Comparison of ENCODE assay signal across 1 cellular context in the genomic region with DNA sequence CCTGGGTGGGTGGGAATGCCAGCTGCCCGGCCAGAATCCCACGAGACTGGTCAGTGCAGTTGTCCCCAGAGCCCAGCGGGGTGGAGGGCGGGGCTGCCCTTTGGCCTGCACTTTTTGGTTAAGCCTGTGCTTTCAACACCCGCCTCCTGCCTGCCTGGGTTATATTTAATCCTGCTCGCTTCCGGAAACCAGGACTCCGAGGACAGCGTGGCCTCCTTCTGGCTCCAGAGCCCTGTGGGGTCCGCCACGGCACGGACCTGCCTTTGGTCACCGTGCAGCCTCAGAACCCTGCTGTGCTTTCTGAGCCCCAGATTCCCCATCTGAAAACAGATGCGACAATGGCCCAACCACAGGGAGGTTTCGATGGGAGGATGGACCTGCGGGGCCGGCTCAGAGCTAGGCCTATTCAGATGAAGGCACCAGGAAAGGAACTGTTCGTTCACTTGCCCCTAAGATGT.
A peak's percentile ranks its signal among the peaks of the same experiment; 100 is the strongest.
TF ChIP-seq lines count a peak whose summit lies in the region.

No MANE protein-coding gene starts in this region.

TF ChIP-seq in HepG2, 621 proteins besides CTCF, POLR2A, EP300 and RAD21 (continued from another document and continues in another):
- TF ChIP-seq, protein P1, sequence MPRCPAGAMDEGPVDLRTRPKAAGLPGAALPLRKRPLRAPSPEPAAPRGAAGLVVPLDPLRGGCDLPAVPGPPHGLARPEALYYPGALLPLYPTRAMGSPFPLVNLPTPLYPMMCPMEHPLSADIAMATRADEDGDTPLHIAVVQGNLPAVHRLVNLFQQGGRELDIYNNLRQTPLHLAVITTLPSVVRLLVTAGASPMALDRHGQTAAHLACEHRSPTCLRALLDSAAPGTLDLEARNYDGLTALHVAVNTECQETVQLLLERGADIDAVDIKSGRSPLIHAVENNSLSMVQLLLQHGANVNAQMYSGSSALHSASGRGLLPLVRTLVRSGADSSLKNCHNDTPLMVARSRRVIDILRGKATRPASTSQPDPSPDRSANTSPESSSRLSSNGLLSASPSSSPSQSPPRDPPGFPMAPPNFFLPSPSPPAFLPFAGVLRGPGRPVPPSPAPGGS (CRISPR knock-in tag; IDR thresholded peaks at IDR 0.05) = no peak
- TF ChIP-seq NFYC (CRISPR knock-in tag; IDR thresholded peaks at IDR 0.05) (0 out of 2 replicates have a peak, but pooled peaks have one; percentile 42), KAT7 (CRISPR knock-in tag; IDR thresholded peaks at IDR 0.05; ENCODE audit: borderline replicate concordance) (no peak), HIVEP1 (CRISPR knock-in tag; IDR thresholded peaks at IDR 0.05) (peak; percentile 77; the same call in 1 of the 2 replicates), ZNF556 (CRISPR knock-in tag; IDR thresholded peaks at IDR 0.05; ENCODE audit: borderline replicate concordance) (peak; percentile 70; the same call in 1 of the 2 replicates), PHF20 (CRISPR knock-in tag; IDR thresholded peaks at IDR 0.05) (peak; percentile 68), SIX4 (CRISPR knock-in tag; IDR thresholded peaks at IDR 0.05) (peak; percentile 59), ZNF382 (CRISPR knock-in tag; IDR thresholded peaks at IDR 0.05; ENCODE audit: borderline replicate concordance) (no peak), TBX3 (IDR thresholded peaks at IDR 0.05; ENCODE audit: borderline replicate concordance) (no peak), FOXK1 (CRISPR knock-in tag; IDR thresholded peaks at IDR 0.05; ENCODE audit: borderline replicate concordance, low read depth) (peak; percentile 33; the same call in 1 of the 2 replicates), KDM4B (CRISPR knock-in tag; IDR thresholded peaks at IDR 0.05) (no peak), ZKSCAN8 (CRISPR knock-in tag; IDR thresholded peaks at IDR 0.05; ENCODE audit: borderline replicate concordance) (no peak), SMARCC2 (IDR thresholded peaks at IDR 0.05) (no peak), SRSF9 (IDR thresholded peaks at IDR 0.05; ENCODE audit: borderline replicate concordance, insufficient read depth, low read depth, low read length, poor library complexity, severe bottlenecking) (no peak), PCBP1 (IDR thresholded peaks at IDR 0.05; ENCODE audit: borderline replicate concordance, low read depth, low read length) (no peak), POGZ (CRISPR knock-in tag; IDR thresholded peaks at IDR 0.05) (peak; percentile 79), SMAD9 (CRISPR knock-in tag; IDR thresholded peaks at IDR 0.05) (no peak), TGIF2 (CRISPR knock-in tag; IDR thresholded peaks at IDR 0.05) (no peak), ZNF839 (CRISPR knock-in tag; IDR thresholded peaks at IDR 0.05; ENCODE audit: borderline replicate concordance) (no peak; the same call in 1 of the 2 replicates), CREB1 (IDR thresholded peaks at IDR 0.05) (no peak), CREB1 (CRISPR knock-in tag; IDR thresholded peaks at IDR 0.05) (no peak), HNRNPK (IDR thresholded peaks at IDR 0.05; ENCODE audit: low read depth, low read length, poor library complexity, severe bottlenecking) (no peak), ZNF30 (CRISPR knock-in tag; IDR thresholded peaks at IDR 0.05) (no peak), RARA (CRISPR knock-in tag; IDR thresholded peaks at IDR 0.05) (peak; percentile 85), PHF5A (CRISPR knock-in tag; IDR thresholded peaks at IDR 0.05; ENCODE audit: low read depth, unreplicated experiment) (no peak), SATB2 (CRISPR knock-in tag; IDR thresholded peaks at IDR 0.05) (peak; percentile 71; the same call in 1 of the 2 replicates), ZNF782 (CRISPR knock-in tag; IDR thresholded peaks at IDR 0.05; ENCODE audit: borderline replicate concordance) (no peak), ZMYM4 (CRISPR knock-in tag; IDR thresholded peaks at IDR 0.05) (peak; percentile 70), MAZ (IDR thresholded peaks at IDR 0.05; ENCODE audit: borderline replicate concordance, low read depth, low read length) (no peak), MAZ (CRISPR knock-in tag; IDR thresholded peaks at IDR 0.05; ENCODE audit: low read depth) (peak; percentile 85), SMAD3 (CRISPR knock-in tag; IDR thresholded peaks at IDR 0.05) (no peak), BRD4 (CRISPR knock-in tag; IDR thresholded peaks at IDR 0.05) (peak; percentile 87), ZNF564 (CRISPR knock-in tag; IDR thresholded peaks at IDR 0.05) (0 out of 2 replicates have a peak, but pooled peaks have one; percentile 30), REPIN1 (CRISPR knock-in tag; IDR thresholded peaks at IDR 0.05; ENCODE audit: borderline replicate concordance, low read depth) (peak; percentile 35; the same call in 1 of the 2 replicates), XRCC5 (optimal IDR thresholded peaks at IDR 0.05; ENCODE audit: low read length) (peak; percentile 16), RXRB (CRISPR knock-in tag; IDR thresholded peaks at IDR 0.05; ENCODE audit: borderline replicate concordance) (peak; percentile 95), MYC (CRISPR knock-in tag; IDR thresholded peaks at IDR 0.05; ENCODE audit: borderline replicate concordance) (peak; percentile 92; the same call in 1 of the 2 replicates)
- TF ChIP-seq, protein P2, sequence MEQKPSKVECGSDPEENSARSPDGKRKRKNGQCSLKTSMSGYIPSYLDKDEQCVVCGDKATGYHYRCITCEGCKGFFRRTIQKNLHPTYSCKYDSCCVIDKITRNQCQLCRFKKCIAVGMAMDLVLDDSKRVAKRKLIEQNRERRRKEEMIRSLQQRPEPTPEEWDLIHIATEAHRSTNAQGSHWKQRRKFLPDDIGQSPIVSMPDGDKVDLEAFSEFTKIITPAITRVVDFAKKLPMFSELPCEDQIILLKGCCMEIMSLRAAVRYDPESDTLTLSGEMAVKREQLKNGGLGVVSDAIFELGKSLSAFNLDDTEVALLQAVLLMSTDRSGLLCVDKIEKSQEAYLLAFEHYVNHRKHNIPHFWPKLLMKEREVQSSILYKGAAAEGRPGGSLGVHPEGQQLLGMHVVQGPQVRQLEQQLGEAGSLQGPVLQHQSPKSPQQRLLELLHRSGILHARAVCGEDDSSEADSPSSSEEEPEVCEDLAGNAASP (CRISPR knock-in tag; IDR thresholded peaks at IDR 0.05; ENCODE audit: borderline replicate concordance) = peak; percentile 76; the same call in 1 of the 2 replicates
- TF ChIP-seq, protein P3, sequence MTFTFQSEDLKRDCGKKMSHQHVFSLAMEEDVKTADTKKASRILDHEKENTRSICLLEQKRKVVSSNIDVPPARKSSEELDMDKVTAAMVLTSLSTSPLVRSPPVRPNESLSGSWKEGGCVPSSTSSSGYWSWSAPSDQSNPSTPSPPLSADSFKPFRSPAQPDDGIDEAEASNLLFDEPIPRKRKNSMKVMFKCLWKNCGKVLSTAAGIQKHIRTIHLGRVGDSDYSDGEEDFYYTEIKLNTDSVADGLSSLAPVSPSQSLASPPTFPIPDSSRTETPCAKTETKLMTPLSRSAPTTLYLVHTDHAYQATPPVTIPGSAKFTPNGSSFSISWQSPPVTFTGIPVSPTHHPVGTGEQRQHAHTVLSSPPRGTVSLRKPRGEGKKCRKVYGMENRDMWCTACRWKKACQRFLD (CRISPR knock-in tag; IDR thresholded peaks at IDR 0.05; ENCODE audit: borderline replicate concordance) = no peak
- TF ChIP-seq, protein P4, sequence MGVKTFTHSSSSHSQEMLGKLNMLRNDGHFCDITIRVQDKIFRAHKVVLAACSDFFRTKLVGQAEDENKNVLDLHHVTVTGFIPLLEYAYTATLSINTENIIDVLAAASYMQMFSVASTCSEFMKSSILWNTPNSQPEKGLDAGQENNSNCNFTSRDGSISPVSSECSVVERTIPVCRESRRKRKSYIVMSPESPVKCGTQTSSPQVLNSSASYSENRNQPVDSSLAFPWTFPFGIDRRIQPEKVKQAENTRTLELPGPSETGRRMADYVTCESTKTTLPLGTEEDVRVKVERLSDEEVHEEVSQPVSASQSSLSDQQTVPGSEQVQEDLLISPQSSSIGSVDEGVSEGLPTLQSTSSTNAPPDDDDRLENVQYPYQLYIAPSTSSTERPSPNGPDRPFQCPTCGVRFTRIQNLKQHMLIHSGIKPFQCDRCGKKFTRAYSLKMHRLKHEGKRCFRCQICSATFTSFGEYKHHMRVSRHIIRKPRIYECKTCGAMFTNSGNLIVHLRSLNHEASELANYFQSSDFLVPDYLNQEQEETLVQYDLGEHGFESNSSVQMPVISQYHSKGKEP (CRISPR knock-in tag; IDR thresholded peaks at IDR 0.05) = no peak
- TF ChIP-seq, protein P5, sequence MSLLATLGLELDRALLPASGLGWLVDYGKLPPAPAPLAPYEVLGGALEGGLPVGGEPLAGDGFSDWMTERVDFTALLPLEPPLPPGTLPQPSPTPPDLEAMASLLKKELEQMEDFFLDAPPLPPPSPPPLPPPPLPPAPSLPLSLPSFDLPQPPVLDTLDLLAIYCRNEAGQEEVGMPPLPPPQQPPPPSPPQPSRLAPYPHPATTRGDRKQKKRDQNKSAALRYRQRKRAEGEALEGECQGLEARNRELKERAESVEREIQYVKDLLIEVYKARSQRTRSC (CRISPR knock-in tag; IDR thresholded peaks at IDR 0.05; ENCODE audit: low read depth) = no peak
- TF ChIP-seq, protein P6, sequence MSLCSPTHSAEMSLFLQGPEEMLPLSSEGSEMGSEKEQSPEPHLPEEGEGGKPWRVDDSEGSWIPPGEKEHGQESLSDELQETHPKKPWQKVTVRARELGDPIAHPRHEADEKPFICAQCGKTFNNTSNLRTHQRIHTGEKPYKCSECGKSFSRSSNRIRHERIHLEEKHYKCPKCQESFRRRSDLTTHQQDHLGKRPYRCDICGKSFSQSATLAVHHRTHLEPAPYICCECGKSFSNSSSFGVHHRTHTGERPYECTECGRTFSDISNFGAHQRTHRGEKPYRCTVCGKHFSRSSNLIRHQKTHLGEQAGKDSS (CRISPR knock-in tag; IDR thresholded peaks at IDR 0.05; ENCODE audit: borderline replicate concordance, low read depth) = 0 out of 2 replicates have a peak, but pooled peaks have one; percentile 55
- TF ChIP-seq, protein P7, sequence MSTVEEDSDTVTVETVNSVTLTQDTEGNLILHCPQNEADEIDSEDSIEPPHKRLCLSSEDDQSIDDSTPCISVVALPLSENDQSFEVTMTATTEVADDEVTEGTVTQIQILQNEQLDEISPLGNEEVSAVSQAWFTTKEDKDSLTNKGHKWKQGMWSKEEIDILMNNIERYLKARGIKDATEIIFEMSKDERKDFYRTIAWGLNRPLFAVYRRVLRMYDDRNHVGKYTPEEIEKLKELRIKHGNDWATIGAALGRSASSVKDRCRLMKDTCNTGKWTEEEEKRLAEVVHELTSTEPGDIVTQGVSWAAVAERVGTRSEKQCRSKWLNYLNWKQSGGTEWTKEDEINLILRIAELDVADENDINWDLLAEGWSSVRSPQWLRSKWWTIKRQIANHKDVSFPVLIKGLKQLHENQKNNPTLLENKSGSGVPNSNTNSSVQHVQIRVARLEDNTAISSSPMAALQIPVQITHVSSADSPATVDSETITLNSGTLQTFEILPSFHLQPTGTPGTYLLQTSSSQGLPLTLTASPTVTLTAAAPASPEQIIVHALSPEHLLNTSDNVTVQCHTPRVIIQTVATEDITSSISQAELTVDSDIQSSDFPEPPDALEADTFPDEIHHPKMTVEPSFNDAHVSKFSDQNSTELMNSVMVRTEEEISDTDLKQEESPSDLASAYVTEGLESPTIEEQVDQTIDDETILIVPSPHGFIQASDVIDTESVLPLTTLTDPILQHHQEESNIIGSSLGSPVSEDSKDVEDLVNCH (CRISPR knock-in tag; IDR thresholded peaks at IDR 0.05) = no peak
- TF ChIP-seq, protein P8, sequence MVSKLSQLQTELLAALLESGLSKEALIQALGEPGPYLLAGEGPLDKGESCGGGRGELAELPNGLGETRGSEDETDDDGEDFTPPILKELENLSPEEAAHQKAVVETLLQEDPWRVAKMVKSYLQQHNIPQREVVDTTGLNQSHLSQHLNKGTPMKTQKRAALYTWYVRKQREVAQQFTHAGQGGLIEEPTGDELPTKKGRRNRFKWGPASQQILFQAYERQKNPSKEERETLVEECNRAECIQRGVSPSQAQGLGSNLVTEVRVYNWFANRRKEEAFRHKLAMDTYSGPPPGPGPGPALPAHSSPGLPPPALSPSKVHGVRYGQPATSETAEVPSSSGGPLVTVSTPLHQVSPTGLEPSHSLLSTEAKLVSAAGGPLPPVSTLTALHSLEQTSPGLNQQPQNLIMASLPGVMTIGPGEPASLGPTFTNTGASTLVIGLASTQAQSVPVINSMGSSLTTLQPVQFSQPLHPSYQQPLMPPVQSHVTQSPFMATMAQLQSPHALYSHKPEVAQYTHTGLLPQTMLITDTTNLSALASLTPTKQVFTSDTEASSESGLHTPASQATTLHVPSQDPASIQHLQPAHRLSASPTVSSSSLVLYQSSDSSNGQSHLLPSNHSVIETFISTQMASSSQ (IDR thresholded peaks at IDR 0.05; ENCODE audit: low read depth) = no peak
- TF ChIP-seq, protein P8 (CRISPR knock-in tag; IDR thresholded peaks at IDR 0.05; ENCODE audit: borderline replicate concordance) = peak; percentile 63; the same call in 1 of the 2 replicates
- TF ChIP-seq, protein P9, sequence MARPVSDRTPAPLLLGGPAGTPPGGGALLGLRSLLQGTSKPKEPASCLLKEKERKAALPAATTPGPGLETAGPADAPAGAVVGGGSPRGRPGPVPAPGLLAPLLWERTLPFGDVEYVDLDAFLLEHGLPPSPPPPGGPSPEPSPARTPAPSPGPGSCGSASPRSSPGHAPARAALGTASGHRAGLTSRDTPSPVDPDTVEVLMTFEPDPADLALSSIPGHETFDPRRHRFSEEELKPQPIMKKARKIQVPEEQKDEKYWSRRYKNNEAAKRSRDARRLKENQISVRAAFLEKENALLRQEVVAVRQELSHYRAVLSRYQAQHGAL (CRISPR knock-in tag; IDR thresholded peaks at IDR 0.05; ENCODE audit: not compliant biosample characterization) = peak; percentile 72
- TF ChIP-seq, protein P10, sequence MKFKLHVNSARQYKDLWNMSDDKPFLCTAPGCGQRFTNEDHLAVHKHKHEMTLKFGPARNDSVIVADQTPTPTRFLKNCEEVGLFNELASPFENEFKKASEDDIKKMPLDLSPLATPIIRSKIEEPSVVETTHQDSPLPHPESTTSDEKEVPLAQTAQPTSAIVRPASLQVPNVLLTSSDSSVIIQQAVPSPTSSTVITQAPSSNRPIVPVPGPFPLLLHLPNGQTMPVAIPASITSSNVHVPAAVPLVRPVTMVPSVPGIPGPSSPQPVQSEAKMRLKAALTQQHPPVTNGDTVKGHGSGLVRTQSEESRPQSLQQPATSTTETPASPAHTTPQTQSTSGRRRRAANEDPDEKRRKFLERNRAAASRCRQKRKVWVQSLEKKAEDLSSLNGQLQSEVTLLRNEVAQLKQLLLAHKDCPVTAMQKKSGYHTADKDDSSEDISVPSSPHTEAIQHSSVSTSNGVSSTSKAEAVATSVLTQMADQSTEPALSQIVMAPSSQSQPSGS (CRISPR knock-in tag; IDR thresholded peaks at IDR 0.05) = 0 out of 2 replicates have a peak, but pooled peaks have one; percentile 15
- TF ChIP-seq, protein P11, sequence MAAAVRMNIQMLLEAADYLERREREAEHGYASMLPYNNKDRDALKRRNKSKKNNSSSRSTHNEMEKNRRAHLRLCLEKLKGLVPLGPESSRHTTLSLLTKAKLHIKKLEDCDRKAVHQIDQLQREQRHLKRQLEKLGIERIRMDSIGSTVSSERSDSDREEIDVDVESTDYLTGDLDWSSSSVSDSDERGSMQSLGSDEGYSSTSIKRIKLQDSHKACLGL (CRISPR knock-in tag; IDR thresholded peaks at IDR 0.05) = peak; percentile 59; the same call in 1 of the 2 replicates
